In genomic region chr15:71349736-71350515, GRCh38 we compare ENCODE assay signal across 18 cellular contexts.
"Had no signal": no experiment of that assay in that cellular context is flagged by ENCODE, and none has a peak within 500 bp of the region (broad histone marks: within the 10 kb centered on the region; RNA-seq: fewer than 3 reads in every experiment).

No MANE protein-coding gene starts in this region.

- H3K9me3 ChIP-seq: breast epithelium, esophagus squamous epithelium, heart left ventricle, prostate gland, thyroid gland, upper lobe of right lung had no signal

- H3K27ac ChIP-seq: breast epithelium, esophagus squamous epithelium, prostate gland, thyroid gland, upper lobe of right lung had no signal

- H3K27me3 ChIP-seq: breast epithelium, esophagus squamous epithelium, heart left ventricle, thyroid gland, upper lobe of right lung had no signal

- ATAC-seq: effector memory CD8-positive, alpha-beta T cell; heart left ventricle; natural killer cell; right cardiac atrium; upper lobe of right lung had no signal

- H3K36me3 ChIP-seq: breast epithelium, esophagus squamous epithelium, heart left ventricle, prostate gland, thyroid gland, upper lobe of right lung had no signal

- H3K4me1 ChIP-seq: breast epithelium, prostate gland, thyroid gland, upper lobe of right lung had no signal

- H3K4me3 ChIP-seq: breast epithelium, esophagus squamous epithelium, heart left ventricle, prostate gland, thyroid gland, upper lobe of right lung had no signal

- DNase-seq: activated CD4-positive, alpha-beta T cell treated with anti-CD3 and anti-CD28 coated beads for 4 hours; activated CD4-positive, alpha-beta T cell treated with anti-CD3 and anti-CD28 coated beads, Interleukin-2, amount 50 U/mL, for 48 hours; activated CD4-positive, CD25-positive, alpha-beta regulatory T cell; activated naive CD4-positive, alpha-beta T cell treated with Interleukin-2 at 50 U/mL for 16 hours; activated naive CD8-positive, alpha-beta T cell treated with anti-CD3 and anti-CD28 coated beads for 36 hours; activated T-cell treated with anti-CD3 and anti-CD28 coated beads, Interleukin-2, amount 50 U/mL, for 48 hours; effector memory CD8-positive, alpha-beta T cell; esophagus squamous epithelium; heart left ventricle; midbrain; natural killer cell; right cardiac atrium; stimulated activated CD4-positive, alpha-beta T cell treated with anti-CD3 and anti-CD28 coated beads, Interleukin-12 subunit alpha, Interleukin-12 subunit beta, amount 100 ng/mL, for 4 hours; substantia nigra; thyroid gland; upper lobe of right lung had no signal
